In genomic region chr5:126972062-126972895, GRCh38 we compare ENCODE assay signal across 8 cellular contexts. TPM values are rescaled to one million over a fixed set of nuclear protein-coding genes. Genes with fewer than 3 reads are reported as not detected.
DNase-seq lines count a peak whose midpoint lies in the region; ATAC-seq and TF ChIP-seq lines count a peak whose summit lies in the region.

No MANE protein-coding gene starts in this region.

- no peaks in the 10 kb centered on the region for H3K36me3 Mint-ChIP-seq in brain
- peaks cover 11% of the 10 kb centered on the region for H3K36me3 Mint-ChIP-seq in stimulated activated memory B cell treated with anti-CD40 and anti-IgM and Interleukin-4, amounts not matched to agents 10 μg/mL and 1 μg/mL and 100 μg/mL, for 72 hours

- ATAC-seq in HG02852 (IDR thresholded peaks at IDR 0.05; ENCODE audit: unreplicated experiment), result peak; percentile 66
- peak; percentile 80 for ATAC-seq in stimulated activated memory B cell treated with anti-CD40 and anti-IgM and Interleukin-4, amounts not matched to agents 10 μg/mL and 1 μg/mL and 100 μg/mL, for 72 hours

- peak overlapping the region in 2 of 5 experiments; percentile 39 to 68 for H3K4me3 Mint-ChIP-seq in brain
- H3K4me3 Mint-ChIP-seq in stimulated activated memory B cell treated with anti-CD40 and anti-IgM and Interleukin-4, amounts not matched to agents 10 μg/mL and 1 μg/mL and 100 μg/mL, for 72 hours, result peak overlapping the region; percentile 61

- H3K27me3 Mint-ChIP-seq in brain, result no peaks in the 10 kb centered on the region
- H3K27me3 Mint-ChIP-seq in stimulated activated memory B cell treated with anti-CD40 and anti-IgM and Interleukin-4, amounts not matched to agents 10 μg/mL and 1 μg/mL and 100 μg/mL, for 72 hours, result no peaks in the 10 kb centered on the region

- no peak for TF ChIP-seq CTCF in brain (conservative IDR thresholded peaks at IDR 0.05)

- peaks cover 44% of the 10 kb centered on the region for H3K4me1 Mint-ChIP-seq in brain
- peaks cover 71% of the 10 kb centered on the region for H3K4me1 Mint-ChIP-seq in stimulated activated memory B cell treated with anti-CD40 and anti-IgM and Interleukin-4, amounts not matched to agents 10 μg/mL and 1 μg/mL and 100 μg/mL, for 72 hours

- H3K27ac Mint-ChIP-seq in brain, result peak overlapping the region in 3 of 5 experiments; percentile 49 to 58 (median 49)
- H3K27ac Mint-ChIP-seq in stimulated activated memory B cell treated with anti-CD40 and anti-IgM and Interleukin-4, amounts not matched to agents 10 μg/mL and 1 μg/mL and 100 μg/mL, for 72 hours, result peak overlapping the region; percentile 83

- DNase-seq in activated gamma-delta T cell treated with Interleukin-2 at 50 U/mL for 16 hours, result peak; percentile 12
- DNase-seq in activated gamma-delta T cell (lab: John Stamatoyannopoulos, UW), result no peak
- peak; percentile 23 for DNase-seq in NCI-H510A treated with DMSO at 0.1 percent for 48 hours (lab: John Stamatoyannopoulos, UW)
- no peak for DNase-seq in midbrain (lab: John Stamatoyannopoulos, UW)
- no peak for DNase-seq in kidney glomerular epithelial cell (lab: John Stamatoyannopoulos, UW)

- H3K9me3 Mint-ChIP-seq in brain, result peaks cover 0 to 2% (median 0%) of the 10 kb centered on the region in 5 experiments
- H3K9me3 Mint-ChIP-seq in stimulated activated memory B cell treated with anti-CD40 and anti-IgM and Interleukin-4, amounts not matched to agents 10 μg/mL and 1 μg/mL and 100 μg/mL, for 72 hours, result no peaks in the 10 kb centered on the region

RNA-seq across cellular contexts. Expression of gene MARCHF3, which starts 58.1 kb away (rescaled TPM):
- polyA plus RNA-seq in brain (ENCODE audit: insufficient read depth, low read depth, low replicate concordance), result 6.4 TPM

Comparison
In these comparisons a context has a peak if more than half of its experiments do, and no peak if none do; other contexts are left out.
1. DNase-seq: peak in activated gamma-delta T cell treated with Interleukin-2 at 50 U/mL for 16 hours (single experiment) and NCI-H510A treated with DMSO at 0.1 percent for 48 hours (single experiment); none in activated gamma-delta T cell (single experiment), midbrain (single experiment) and kidney glomerular epithelial cell (single experiment).